Comparison of ENCODE assay signal across 23 cellular contexts in genomic region chr7:140593583-140593982, GRCh38. TPM values are rescaled to one million over a fixed set of nuclear protein-coding genes. Genes with fewer than 3 reads are reported as not detected.
DNase-seq lines count a peak whose midpoint lies in the region; ATAC-seq, FAIRE-seq and TF ChIP-seq lines count a peak whose summit lies in the region.
"Had no signal": no experiment of that assay in that cellular context is flagged by ENCODE, and none has a peak within 500 bp of the region (broad histone marks: within the 10 kb centered on the region; RNA-seq: fewer than 3 reads in every experiment).

No MANE protein-coding gene starts in this region.

- TF ChIP-seq POLR2A in GM12878 (IDR thresholded peaks at IDR 0.05; ENCODE audit: low read depth, low read length): no peak

- POLR2A ChIA-PET in GM12878 (lab: Charles Lee): no interaction called here
- POLR2A ChIA-PET in CD8-positive, alpha-beta memory T cell (lab: Charles Lee): no interaction called here

- H3K36me3 ChIP-seq in GM12878 (ENCODE audit: control insufficient read depth in 2 of 2, insufficient read depth in 2 of 2, low read length in 1 of 2): no peaks in the 10 kb centered on the region
- H3K36me3 ChIP-seq in CD8-positive, alpha-beta memory T cell (ENCODE audit: insufficient read depth, low read length): no peaks in the 10 kb centered on the region
- H3K36me3 ChIP-seq: pancreas, suprapubic skin had no signal

- H3K9me3 Mint-ChIP-seq in CD8-positive, alpha-beta memory T cell: peaks cover 0 to 3% (median 0%) of the 10 kb centered on the region in 5 donors
- H3K9me3 Mint-ChIP-seq: activated T-cell treated with anti-CD3 and anti-CD28 coated beads, Interleukin-2, amount 50 U/mL, for 24 hours; CD4-positive, alpha-beta T cell; dendritic cell treated with granulocyte-macrophage colony-stimulating factor and Interleukin-4, amounts not matched to agents 40 ng/mL and 50 ng/mL, for 4 days; HFFc6 had no signal

- H3K9ac ChIP-seq in GM12878 (ENCODE audit: control insufficient read depth, insufficient read depth, low read length): no peak overlapping the region

- DNase-seq in GM18507 (ENCODE audit: extremely low spot score, insufficient read length, low read depth): no peak
- DNase-seq in GM12878 (ENCODE audit: low read depth, low spot score): peak; percentile 17
- no peak for DNase-seq in CD8-positive, alpha-beta memory T cell
- no peak for DNase-seq in RCC 7860 (ENCODE audit: low spot score)
- no peak for DNase-seq in 8988T
- no peak for DNase-seq in NCI-H446 treated with DMSO at 0.1 percent for 48 hours (lab: John Stamatoyannopoulos, UW)
- DNase-seq: activated CD4-positive, alpha-beta T cell treated with anti-CD3 and anti-CD28 coated beads, Interleukin-2, amount 50 U/mL, for 1 hour; activated T-cell treated with anti-CD3 and anti-CD28 coated beads, Interleukin-2, amount 50 U/mL, for 24 hours; CD4-positive, alpha-beta T cell; erythroblast; HFFc6; Karpas-422; NCI-H1417 treated with DMSO at 0.1 percent for 48 hours; pancreas; stimulated activated CD4-positive, alpha-beta T cell treated with anti-CD3 and anti-CD28 coated beads, Interleukin-4, amount 100 ng/mL, for 1 hour; SW 1271 had no signal

- intact Hi-C loops in GM12878 (cut with micrococcal nuclease; ENCODE audit: unreplicated experiment): no loop called here

- peak; percentile 88 for FAIRE-seq in GM18507 (lab: Jason Lieb, UNC)
- no peak for FAIRE-seq in GM12878 (lab: Jason Lieb, UNC)
- no peak for FAIRE-seq in RCC 7860 (lab: Jason Lieb, UNC)
- FAIRE-seq: pancreas, TTC549 had no signal

- no TSS peak for BruUV-seq in GM12878 (replicated peaks; lab: Mats Ljungman, UMichigan)

- ATAC-seq in GM19438 (IDR thresholded peaks at IDR 0.05; ENCODE audit: low read depth, unreplicated experiment): peak; percentile 66
- peak; percentile 62 for ATAC-seq in HG03108 (IDR thresholded peaks at IDR 0.05; ENCODE audit: unreplicated experiment)
- peak; percentile 71 for ATAC-seq in GM12878
- ATAC-seq: pancreas had no signal

- H3K27me3 ChIP-seq in GM12878 (replicated peaks in 1 of 2; ENCODE audit: control insufficient read depth in 2 of 2, insufficient read depth in 2 of 2, low read length in 1 of 2): no peaks in the 10 kb centered on the region
- H3K27me3 ChIP-seq in CD8-positive, alpha-beta memory T cell (ENCODE audit: insufficient read depth, low read length, poor library complexity, severe bottlenecking): peaks cover 9% of the 10 kb centered on the region
- H3K27me3 ChIP-seq: pancreas, suprapubic skin had no signal

- RAD21 ChIA-PET in GM12878 (lab: Charles Lee; ENCODE audit: unreplicated experiment): no interaction called here

- no peak for TF ChIP-seq CTCF in GM12878 (IDR thresholded peaks at IDR 0.05 in 2 of 3, conservative IDR thresholded peaks at IDR 0.05 in 1 of 3; ENCODE audit: control insufficient read depth in 2 of 3, extremely low read depth in 1 of 3, insufficient read depth in 1 of 3, low read depth in 3 of 3, low read length in 3 of 3)

- TF ChIP-seq EP300 in GM12878 (IDR thresholded peaks at IDR 0.05; ENCODE audit: borderline replicate concordance in 1 of 2, control insufficient read depth in 1 of 2, low read depth in 2 of 2, low read length in 2 of 2): no peak

- no peak overlapping the region for H3K4me2 ChIP-seq in GM12878 (ENCODE audit: control insufficient read depth, insufficient read depth)

- SMC1A ChIA-PET in GM12878 (lab: Charles Lee; ENCODE audit: uncharacterized antibody, unreplicated experiment): no interaction called here

- H3K9me3 ChIP-seq in GM12878 (replicated peaks; ENCODE audit: control insufficient read depth, insufficient read depth, low read length): no peaks in the 10 kb centered on the region
- no peaks in the 10 kb centered on the region for H3K9me3 ChIP-seq in CD8-positive, alpha-beta memory T cell (ENCODE audit: low read length)
- H3K9me3 ChIP-seq: pancreas, suprapubic skin had no signal

- no peaks in the 10 kb centered on the region for H3K4me1 ChIP-seq in GM12878 (ENCODE audit: control insufficient read depth, insufficient read depth, low read length)
- no peaks in the 10 kb centered on the region for H3K4me1 ChIP-seq in CD8-positive, alpha-beta memory T cell (ENCODE audit: insufficient read depth, low read length)
- H3K4me1 ChIP-seq: pancreas, suprapubic skin had no signal

- no peaks in the 10 kb centered on the region for H4K20me1 ChIP-seq in GM12878 (ENCODE audit: control insufficient read depth, insufficient read depth)

- no peak overlapping the region for H3K4me3 ChIP-seq in GM12878
- H3K4me3 ChIP-seq in CD8-positive, alpha-beta memory T cell (ENCODE audit: low read length): no peak overlapping the region
- H3K4me3 ChIP-seq: pancreas, suprapubic skin had no signal

- peak overlapping the region in 1 of 8 donors; percentile 21 for H3K27ac Mint-ChIP-seq in CD8-positive, alpha-beta memory T cell
- H3K27ac Mint-ChIP-seq: activated naive CD8-positive, alpha-beta T cell; activated T-cell treated with anti-CD3 and anti-CD28 coated beads, Interleukin-2, amount 50 U/mL, for 24 hours; CD4-positive, alpha-beta T cell; dendritic cell treated with granulocyte-macrophage colony-stimulating factor and Interleukin-4, amounts not matched to agents 40 ng/mL and 50 ng/mL, for 4 days; HFFc6 had no signal

- no peak overlapping the region for H3K27ac ChIP-seq in GM12878 (ENCODE audit: control insufficient read depth, insufficient read depth)
- H3K27ac ChIP-seq in CD8-positive, alpha-beta memory T cell (ENCODE audit: low read depth, low read length): no peak overlapping the region
- H3K27ac ChIP-seq: pancreas, suprapubic skin had no signal

- H3K27me3 Mint-ChIP-seq in CD8-positive, alpha-beta memory T cell: peaks cover 13 to 26% of the 10 kb centered on the region in 2 donors

- CTCF ChIA-PET in GM12878 (lab: Yijun Ruan, JAX): no interaction called here
- CTCF ChIA-PET in CD8-positive, alpha-beta memory T cell (lab: Charles Lee): no interaction called here

- no peak for TF ChIP-seq RAD21 in GM12878 (IDR thresholded peaks at IDR 0.05; ENCODE audit: insufficient read depth, low read depth, low read length)

- no peaks in the 10 kb centered on the region for H3K79me2 ChIP-seq in GM12878 (ENCODE audit: control insufficient read depth, insufficient read depth, low read length)

- H2AFZ ChIP-seq in GM12878 (ENCODE audit: control insufficient read depth, low read depth, low read length): no peak overlapping the region

- in situ Hi-C loops in GM12878 (cut with MboI): no loop called here

- 19% methylated on average over 5 of the region's 5 CpGs for WGBS in GM12878 (ENCODE audit: insufficient coverage, insufficient replicate concordance, low lambda C conversion rate, missing lambda C conversion rate)

- H3K4me1 Mint-ChIP-seq in CD8-positive, alpha-beta memory T cell: peaks cover 8 to 16% (median 9%) of the 10 kb centered on the region in 3 donors

- no peaks in the 10 kb centered on the region for H3K36me3 Mint-ChIP-seq in CD8-positive, alpha-beta memory T cell
- H3K36me3 Mint-ChIP-seq: activated naive CD8-positive, alpha-beta T cell had no signal

- peak overlapping the region in 1 of 7 donors; percentile 33 for H3K4me3 Mint-ChIP-seq in CD8-positive, alpha-beta memory T cell
- H3K4me3 Mint-ChIP-seq: activated naive CD8-positive, alpha-beta T cell; activated T-cell treated with anti-CD3 and anti-CD28 coated beads, Interleukin-2, amount 50 U/mL, for 24 hours; CD4-positive, alpha-beta T cell; dendritic cell treated with granulocyte-macrophage colony-stimulating factor and Interleukin-4, amounts not matched to agents 40 ng/mL and 50 ng/mL, for 4 days; HFFc6 had no signal

TF ChIP-seq in GM12878, 131 proteins besides CTCF, POLR2A, EP300 and RAD21:
- TF ChIP-seq ZNF274 (IDR thresholded peaks at IDR 0.05; ENCODE audit: insufficient read depth, insufficient read length): no peak
- TF ChIP-seq IRF3 (IDR thresholded peaks at IDR 0.05): no peak
- TF ChIP-seq MYC (IDR thresholded peaks at IDR 0.05; ENCODE audit: insufficient read depth, insufficient read length, insufficient replicate concordance, low read length, severe bottlenecking): no peak
- no peak for TF ChIP-seq YBX1 (IDR thresholded peaks at IDR 0.05)
- no peak for TF ChIP-seq NBN (IDR thresholded peaks at IDR 0.05)

RNA-seq across cellular contexts. Expression of gene DENND2A, which starts 47.0 kb away (rescaled TPM):
- total RNA-seq in GM12878 (2013; cell fraction: nucleolus; rRNA removed): not detected in 2 replicates
- total RNA-seq in GM12878 (2014; rRNA removed): not detected in 2 replicates
- total RNA-seq in GM12878 (2014; rRNA removed; fragmentation: Illumina TruSeq; extraction: Trizol): not detected in 2 replicates
- not detected in 2 replicates for total RNA-seq in GM12878 (2021)
- not detected for polyA plus RNA-seq in GM12878 (2011; ENCODE audit: low read depth)
- not detected in 2 replicates for polyA plus RNA-seq in GM12878 (2011; rRNA removed)
- 0.10 TPM in 1 of 2 replicates, not detected in the other for polyA plus RNA-seq in GM12878 (2011; cell fraction: cytosol; rRNA removed)
- not detected in 2 replicates for polyA plus RNA-seq in GM12878 (2011; cell fraction: nucleus; rRNA removed)
- not detected in 2 replicates for polyA plus RNA-seq in GM12878 (2012)
- 0.01 TPM in 1 of 2 replicates, not detected in the other for polyA plus RNA-seq in GM12878 (2014; fragmentation: Illumina TruSeq; extraction: Trizol)
- not detected for polyA plus RNA-seq in GM12878 (2014; fragmentation: Nextera tagmentation; extraction: Ambion mirVana)
- not detected in 2 replicates for polyA plus RNA-seq in GM12878 (2014; rRNA removed)
- not detected for polyA plus RNA-seq in GM12878 (2016; fragmentation: Nextera tagmentation; extraction: Ambion mirVana)
- not detected in 2 replicates for polyA minus RNA-seq in GM12878 (2011; rRNA and poly(A)+ RNA removed)
- not detected in 2 replicates for polyA minus RNA-seq in GM12878 (2011; cell fraction: cytosol; rRNA and poly(A)+ RNA removed)
- polyA minus RNA-seq in GM12878 (2011; cell fraction: nucleus; rRNA and poly(A)+ RNA removed): not detected in 2 replicates
- not detected for total RNA-seq in CD8-positive, alpha-beta memory T cell
- polyA plus RNA-seq in CD8-positive, alpha-beta memory T cell: not detected
- total RNA-seq: CD4-positive, alpha-beta T cell; HT-29 had no signal
